ENCODE assay signal across 8 cellular contexts in the genomic region with DNA sequence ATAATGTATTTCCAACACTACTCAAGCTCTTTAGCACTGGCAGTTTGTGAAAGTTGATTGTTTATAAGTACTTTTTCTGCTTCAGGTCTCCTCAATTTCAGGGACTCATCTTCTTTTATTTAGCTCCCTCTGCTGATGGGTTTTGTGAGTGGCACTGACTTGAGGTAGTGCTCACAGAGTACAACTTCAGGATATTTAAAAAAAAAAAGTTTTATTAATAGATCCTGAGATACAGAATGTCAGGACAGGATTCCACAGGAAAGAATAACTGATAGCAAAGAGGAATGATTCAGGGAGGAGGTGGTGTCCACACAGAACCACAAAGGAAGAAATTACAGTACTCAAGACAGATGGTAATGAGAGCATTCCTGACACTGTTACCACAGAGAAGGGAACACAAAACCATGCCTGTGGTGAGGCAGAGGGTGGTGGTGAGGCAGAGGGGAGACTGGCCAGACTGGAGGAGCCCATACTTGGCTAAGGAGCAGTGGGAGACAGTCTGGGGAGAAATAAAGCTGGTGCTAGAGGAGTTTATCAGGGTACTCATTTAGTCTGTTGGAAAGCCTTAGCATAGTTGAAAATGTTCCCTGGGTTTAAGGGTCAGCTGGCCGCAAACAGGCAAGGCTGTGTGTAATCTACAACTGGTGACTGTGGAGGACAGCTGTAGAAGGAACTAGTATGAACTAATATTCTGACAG.
A peak's percentile ranks its signal among the peaks of the same experiment; 100 is the strongest.
DNase-seq lines count a peak whose midpoint lies in the region; ATAC-seq and TF ChIP-seq lines count a peak whose summit lies in the region.

No MANE protein-coding gene starts in this region.

- no peaks in the 10 kb centered on the region for H3K27me3 Mint-ChIP-seq in HFFc6 (ENCODE audit: insufficient read depth)
- no peaks in the 10 kb centered on the region for H3K27me3 Mint-ChIP-seq in chondrocyte (ENCODE audit: low read depth)

- peak overlapping the region; percentile 90 for H3K27ac Mint-ChIP-seq in HFFc6
- peak overlapping the region; percentile 92 for H3K27ac Mint-ChIP-seq in chondrocyte (ENCODE audit: unreplicated experiment)

- H3K9me3 Mint-ChIP-seq in HFFc6 (no peaks in the 10 kb centered on the region), chondrocyte (ENCODE audit: low read depth) (no peaks in the 10 kb centered on the region)

- H4K20me1 ChIP-seq in OCI-LY3 (ENCODE audit: insufficient read depth, low read length) = 0 out of 2 replicates have a peak, but pooled peaks cover 6% of the 10 kb centered on the region

- H3K9me3 ChIP-seq in OCI-LY3 (ENCODE audit: insufficient read depth, low read length) = no peaks in the 10 kb centered on the region

- H3K27me3 ChIP-seq in OCI-LY3 (ENCODE audit: low read depth, low read length) (no peaks in the 10 kb centered on the region), kidney epithelial cell (ENCODE audit: control insufficient read depth, insufficient read depth, low read length) (no peaks in the 10 kb centered on the region)

- H3K9ac ChIP-seq in OCI-LY3 (ENCODE audit: low read length) = no peak overlapping the region

- H3K79me2 ChIP-seq in OCI-LY3 (ENCODE audit: low read length) = no peaks in the 10 kb centered on the region

- H3K4me3 ChIP-seq in OCI-LY3 (ENCODE audit: low read length) (no peak overlapping the region), kidney epithelial cell (ENCODE audit: low read depth, low read length) (no peak overlapping the region)

- DNase-seq in SIG-M5 treated with dmso at 0.1 percent for 504 hours (lab: John Stamatoyannopoulos, UW; ENCODE audit: unreplicated experiment) (peak; percentile 62), SIG-M5 (lab: John Stamatoyannopoulos, UW) (no peak), HFFc6 (peak; percentile 94), chondrocyte (ENCODE audit: low spot score) (no peak), kidney epithelial cell (ENCODE audit: low read depth) (peak; percentile 70), substantia nigra (lab: John Stamatoyannopoulos, UW) (peak in 14 of 49 donors; percentile 3 to 49 (median 9))

- no peak overlapping the region for H3K4me2 ChIP-seq in OCI-LY3 (ENCODE audit: low read length)

- H2AFZ ChIP-seq in OCI-LY3 (ENCODE audit: low read depth, low read length) = no peak overlapping the region

- H3K4me3 Mint-ChIP-seq in HFFc6 = peak overlapping the region; percentile 80
- H3K4me3 Mint-ChIP-seq in chondrocyte (ENCODE audit: unreplicated experiment) = no peak overlapping the region

- H3K4me1 ChIP-seq in OCI-LY3 (ENCODE audit: low read length) = peaks cover 11% of the 10 kb centered on the region

- no peak for ATAC-seq in GM18858 (IDR thresholded peaks at IDR 0.05; ENCODE audit: unreplicated experiment)

- H3K36me3 ChIP-seq in OCI-LY3 (replicated peaks; ENCODE audit: low read depth, low read length) = peaks cover 2% of the 10 kb centered on the region
- no peaks in the 10 kb centered on the region for H3K36me3 ChIP-seq in kidney epithelial cell (ENCODE audit: control insufficient read depth, insufficient read depth, low read length)

- H3K27ac ChIP-seq in OCI-LY3 (ENCODE audit: low read length) = no peak overlapping the region
- peak overlapping the region; percentile 73 for H3K27ac ChIP-seq in substantia nigra (ENCODE audit: low read depth, low read length, poor library complexity, severe bottlenecking)

- H3K4me1 Mint-ChIP-seq in HFFc6 (ENCODE audit: low read depth) = peaks cover 44% of the 10 kb centered on the region
- peaks cover 37% of the 10 kb centered on the region for H3K4me1 Mint-ChIP-seq in chondrocyte (ENCODE audit: low read depth)

- TF ChIP-seq CTCF in HFFc6 (IDR thresholded peaks at IDR 0.05) (peak; percentile 81), OCI-LY3 (IDR thresholded peaks at IDR 0.05; ENCODE audit: low read depth, low read length) (peak; percentile 73), chondrocyte (IDR thresholded peaks at IDR 0.05) (peak; percentile 93), kidney epithelial cell (IDR thresholded peaks at IDR 0.05; ENCODE audit: insufficient read depth, low read length, poor library complexity, severe bottlenecking) (peak; percentile 55)

- no peaks in the 10 kb centered on the region for H3K36me3 Mint-ChIP-seq in HFFc6 (ENCODE audit: low read depth)
- no peaks in the 10 kb centered on the region for H3K36me3 Mint-ChIP-seq in chondrocyte (ENCODE audit: low read depth)

Comparison
In these comparisons a context has a peak if more than half of its experiments do, and no peak if none do; other contexts are left out.
1. DNase-seq: peak in SIG-M5 treated with dmso at 0.1 percent for 504 hours (single experiment), HFFc6 (single experiment) and kidney epithelial cell (single experiment); none in SIG-M5 (single experiment) and chondrocyte (single experiment).
2. Peak in every context shown above with its lines, with median percentiles within 50 percentile points of each other: CTCF ChIP-seq.